In the genomic region with DNA sequence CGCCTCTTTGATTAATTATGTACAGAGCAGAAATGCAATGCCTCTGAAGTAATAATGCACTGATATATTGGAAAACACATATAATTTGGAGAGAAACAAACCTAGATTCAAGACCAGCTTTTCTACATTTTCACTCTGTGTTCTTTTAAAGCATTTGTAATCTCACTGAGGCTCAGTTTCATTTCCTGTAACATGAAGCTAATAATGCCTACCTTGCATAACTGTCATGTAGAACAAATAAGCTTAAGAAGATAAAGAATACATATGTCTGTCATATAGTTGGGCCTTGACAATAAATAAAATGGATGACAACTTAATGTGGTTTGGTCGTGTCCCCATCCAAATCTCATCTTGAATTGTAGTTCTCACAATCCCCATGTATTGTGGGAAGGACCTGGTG, we compare ENCODE assay signal across 1 cellular context.
TF ChIP-seq lines count a peak whose summit lies in the region.

No MANE protein-coding gene starts in this region.

TF ChIP-seq in HepG2, 621 proteins besides CTCF, POLR2A, EP300 and RAD21:
- TF ChIP-seq MAFK (conservative IDR thresholded peaks at IDR 0.05 in 1 of 2, IDR thresholded peaks at IDR 0.05 in 1 of 2; ENCODE audit: low read length in 2 of 2) = peak in 1 of 2 experiments; percentile 69; a peak in 3 of 4 replicates
- TF ChIP-seq MAFF (IDR thresholded peaks at IDR 0.05; ENCODE audit: low read depth, low read length) = peak; percentile 55
- no peak for TF ChIP-seq ZNF746 (CRISPR knock-in tag; IDR thresholded peaks at IDR 0.05)
- no peak for TF ChIP-seq SMARCE1 (IDR thresholded peaks at IDR 0.05; ENCODE audit: borderline replicate concordance)
